ENCODE assay signal across 1 cellular context in the genomic region with DNA sequence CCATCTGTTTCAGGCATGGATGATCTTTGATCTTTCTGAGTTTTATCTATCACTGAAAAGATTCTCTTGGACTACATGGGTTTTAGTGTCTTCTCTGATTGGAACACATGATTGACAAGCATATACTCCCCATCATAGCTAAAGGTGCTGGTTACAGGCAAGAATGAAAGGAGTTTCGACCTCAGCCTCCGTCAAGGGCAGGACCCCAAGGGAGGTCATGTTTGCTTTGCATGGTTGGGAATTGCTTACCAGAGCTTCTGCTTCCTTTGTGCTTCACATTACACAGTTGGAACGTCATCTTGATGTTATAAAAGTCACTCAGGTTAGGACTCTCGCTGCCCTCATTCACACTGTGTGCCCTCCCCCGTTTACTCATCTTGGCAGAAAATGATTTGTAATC.
TF ChIP-seq lines count a peak whose summit lies in the region.

No MANE protein-coding gene starts in this region.

TF ChIP-seq in HepG2, 621 proteins besides CTCF, POLR2A, EP300 and RAD21 (continued from another document and continues in another):
- TF ChIP-seq, protein P1, sequence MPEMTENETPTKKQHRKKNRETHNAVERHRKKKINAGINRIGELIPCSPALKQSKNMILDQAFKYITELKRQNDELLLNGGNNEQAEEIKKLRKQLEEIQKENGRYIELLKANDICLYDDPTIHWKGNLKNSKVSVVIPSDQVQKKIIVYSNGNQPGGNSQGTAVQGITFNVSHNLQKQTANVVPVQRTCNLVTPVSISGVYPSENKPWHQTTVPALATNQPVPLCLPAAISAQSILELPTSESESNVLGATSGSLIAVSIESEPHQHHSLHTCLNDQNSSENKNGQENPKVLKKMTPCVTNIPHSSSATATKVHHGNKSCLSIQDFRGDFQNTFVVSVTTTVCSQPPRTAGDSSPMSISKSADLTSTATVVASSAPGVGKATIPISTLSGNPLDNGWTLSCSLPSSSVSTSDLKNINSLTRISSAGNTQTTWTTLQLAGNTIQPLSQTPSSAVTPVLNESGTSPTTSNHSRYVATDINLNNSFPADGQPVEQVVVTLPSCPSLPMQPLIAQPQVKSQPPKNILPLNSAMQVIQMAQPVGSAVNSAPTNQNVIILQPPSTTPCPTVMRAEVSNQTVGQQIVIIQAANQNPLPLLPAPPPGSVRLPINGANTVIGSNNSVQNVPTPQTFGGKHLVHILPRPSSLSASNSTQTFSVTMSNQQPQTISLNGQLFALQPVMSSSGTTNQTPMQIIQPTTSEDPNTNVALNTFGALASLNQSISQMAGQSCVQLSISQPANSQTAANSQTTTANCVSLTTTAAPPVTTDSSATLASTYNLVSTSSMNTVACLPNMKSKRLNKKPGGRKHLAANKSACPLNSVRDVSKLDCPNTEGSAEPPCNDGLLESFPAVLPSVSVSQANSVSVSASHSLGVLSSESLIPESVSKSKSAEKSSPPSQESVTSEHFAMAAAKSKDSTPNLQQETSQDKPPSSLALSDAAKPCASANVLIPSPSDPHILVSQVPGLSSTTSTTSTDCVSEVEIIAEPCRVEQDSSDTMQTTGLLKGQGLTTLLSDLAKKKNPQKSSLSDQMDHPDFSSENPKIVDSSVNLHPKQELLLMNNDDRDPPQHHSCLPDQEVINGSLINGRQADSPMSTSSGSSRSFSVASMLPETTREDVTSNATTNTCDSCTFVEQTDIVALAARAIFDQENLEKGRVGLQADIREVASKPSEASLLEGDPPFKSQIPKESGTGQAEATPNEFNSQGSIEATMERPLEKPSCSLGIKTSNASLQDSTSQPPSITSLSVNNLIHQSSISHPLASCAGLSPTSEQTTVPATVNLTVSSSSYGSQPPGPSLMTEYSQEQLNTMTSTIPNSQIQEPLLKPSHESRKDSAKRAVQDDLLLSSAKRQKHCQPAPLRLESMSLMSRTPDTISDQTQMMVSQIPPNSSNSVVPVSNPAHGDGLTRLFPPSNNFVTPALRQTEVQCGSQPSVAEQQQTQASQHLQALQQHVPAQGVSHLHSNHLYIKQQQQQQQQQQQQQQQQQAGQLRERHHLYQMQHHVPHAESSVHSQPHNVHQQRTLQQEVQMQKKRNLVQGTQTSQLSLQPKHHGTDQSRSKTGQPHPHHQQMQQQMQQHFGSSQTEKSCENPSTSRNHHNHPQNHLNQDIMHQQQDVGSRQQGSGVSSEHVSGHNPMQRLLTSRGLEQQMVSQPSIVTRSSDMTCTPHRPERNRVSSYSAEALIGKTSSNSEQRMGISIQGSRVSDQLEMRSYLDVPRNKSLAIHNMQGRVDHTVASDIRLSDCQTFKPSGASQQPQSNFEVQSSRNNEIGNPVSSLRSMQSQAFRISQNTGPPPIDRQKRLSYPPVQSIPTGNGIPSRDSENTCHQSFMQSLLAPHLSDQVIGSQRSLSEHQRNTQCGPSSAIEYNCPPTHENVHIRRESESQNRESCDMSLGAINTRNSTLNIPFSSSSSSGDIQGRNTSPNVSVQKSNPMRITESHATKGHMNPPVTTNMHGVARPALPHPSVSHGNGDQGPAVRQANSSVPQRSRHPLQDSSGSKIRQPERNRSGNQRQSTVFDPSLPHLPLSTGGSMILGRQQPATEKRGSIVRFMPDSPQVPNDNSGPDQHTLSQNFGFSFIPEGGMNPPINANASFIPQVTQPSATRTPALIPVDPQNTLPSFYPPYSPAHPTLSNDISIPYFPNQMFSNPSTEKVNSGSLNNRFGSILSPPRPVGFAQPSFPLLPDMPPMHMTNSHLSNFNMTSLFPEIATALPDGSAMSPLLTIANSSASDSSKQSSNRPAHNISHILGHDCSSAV (CRISPR knock-in tag; IDR thresholded peaks at IDR 0.05; ENCODE audit: borderline replicate concordance): no peak
- TF ChIP-seq HMG20A (CRISPR knock-in tag; IDR thresholded peaks at IDR 0.05; ENCODE audit: borderline replicate concordance): peak; percentile 85; the same call in 1 of the 2 replicates
- no peak for TF ChIP-seq SETDB1 (CRISPR knock-in tag; IDR thresholded peaks at IDR 0.05; ENCODE audit: borderline replicate concordance)
- peak; percentile 90 to 91 for TF ChIP-seq NR2F1 (CRISPR knock-in tag; IDR thresholded peaks at IDR 0.05)
- 0 out of 2 replicates have a peak, but pooled peaks have one; percentile 44 for TF ChIP-seq ISL2 (CRISPR knock-in tag; IDR thresholded peaks at IDR 0.05)
- TF ChIP-seq, protein P2, sequence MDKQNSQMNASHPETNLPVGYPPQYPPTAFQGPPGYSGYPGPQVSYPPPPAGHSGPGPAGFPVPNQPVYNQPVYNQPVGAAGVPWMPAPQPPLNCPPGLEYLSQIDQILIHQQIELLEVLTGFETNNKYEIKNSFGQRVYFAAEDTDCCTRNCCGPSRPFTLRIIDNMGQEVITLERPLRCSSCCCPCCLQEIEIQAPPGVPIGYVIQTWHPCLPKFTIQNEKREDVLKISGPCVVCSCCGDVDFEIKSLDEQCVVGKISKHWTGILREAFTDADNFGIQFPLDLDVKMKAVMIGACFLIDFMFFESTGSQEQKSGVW (CRISPR knock-in tag; IDR thresholded peaks at IDR 0.05; ENCODE audit: borderline replicate concordance): no peak
- no peak for TF ChIP-seq ZNF121 (CRISPR knock-in tag; IDR thresholded peaks at IDR 0.05)
- no peak for TF ChIP-seq ZNF766 (CRISPR knock-in tag; IDR thresholded peaks at IDR 0.05; ENCODE audit: borderline replicate concordance)
- TF ChIP-seq YEATS4 (CRISPR knock-in tag; IDR thresholded peaks at IDR 0.05; ENCODE audit: borderline replicate concordance): no peak
- TF ChIP-seq ZSCAN12 (CRISPR knock-in tag; IDR thresholded peaks at IDR 0.05): no peak
- no peak for TF ChIP-seq RELA (CRISPR knock-in tag; IDR thresholded peaks at IDR 0.05)
- TF ChIP-seq MIER3 (CRISPR knock-in tag; IDR thresholded peaks at IDR 0.05; ENCODE audit: borderline replicate concordance): 0 out of 2 replicates have a peak, but pooled peaks have one; percentile 33
- TF ChIP-seq ZNF841 (CRISPR knock-in tag; IDR thresholded peaks at IDR 0.05; ENCODE audit: borderline replicate concordance): no peak
- peak; percentile 73; the same call in 1 of the 2 replicates for TF ChIP-seq HOMEZ (CRISPR knock-in tag; IDR thresholded peaks at IDR 0.05; ENCODE audit: low read depth)
- TF ChIP-seq, protein P3, sequence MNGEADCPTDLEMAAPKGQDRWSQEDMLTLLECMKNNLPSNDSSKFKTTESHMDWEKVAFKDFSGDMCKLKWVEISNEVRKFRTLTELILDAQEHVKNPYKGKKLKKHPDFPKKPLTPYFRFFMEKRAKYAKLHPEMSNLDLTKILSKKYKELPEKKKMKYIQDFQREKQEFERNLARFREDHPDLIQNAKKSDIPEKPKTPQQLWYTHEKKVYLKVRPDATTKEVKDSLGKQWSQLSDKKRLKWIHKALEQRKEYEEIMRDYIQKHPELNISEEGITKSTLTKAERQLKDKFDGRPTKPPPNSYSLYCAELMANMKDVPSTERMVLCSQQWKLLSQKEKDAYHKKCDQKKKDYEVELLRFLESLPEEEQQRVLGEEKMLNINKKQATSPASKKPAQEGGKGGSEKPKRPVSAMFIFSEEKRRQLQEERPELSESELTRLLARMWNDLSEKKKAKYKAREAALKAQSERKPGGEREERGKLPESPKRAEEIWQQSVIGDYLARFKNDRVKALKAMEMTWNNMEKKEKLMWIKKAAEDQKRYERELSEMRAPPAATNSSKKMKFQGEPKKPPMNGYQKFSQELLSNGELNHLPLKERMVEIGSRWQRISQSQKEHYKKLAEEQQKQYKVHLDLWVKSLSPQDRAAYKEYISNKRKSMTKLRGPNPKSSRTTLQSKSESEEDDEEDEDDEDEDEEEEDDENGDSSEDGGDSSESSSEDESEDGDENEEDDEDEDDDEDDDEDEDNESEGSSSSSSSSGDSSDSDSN (CRISPR knock-in tag; IDR thresholded peaks at IDR 0.05): no peak
- TF ChIP-seq MBD4 (IDR thresholded peaks at IDR 0.05; ENCODE audit: borderline replicate concordance, low read length): no peak
- TF ChIP-seq EEA1 (CRISPR knock-in tag; IDR thresholded peaks at IDR 0.05; ENCODE audit: borderline replicate concordance): no peak
- TF ChIP-seq NR0B2 (CRISPR knock-in tag; IDR thresholded peaks at IDR 0.05): no peak
- 0 out of 2 replicates have a peak, but pooled peaks have one; percentile 32 for TF ChIP-seq ZSCAN9 (CRISPR knock-in tag; IDR thresholded peaks at IDR 0.05; ENCODE audit: borderline replicate concordance)
- no peak for TF ChIP-seq MLXIP (CRISPR knock-in tag; IDR thresholded peaks at IDR 0.05; ENCODE audit: borderline replicate concordance)
- TF ChIP-seq CAMTA2 (CRISPR knock-in tag; IDR thresholded peaks at IDR 0.05; ENCODE audit: borderline replicate concordance): no peak
- no peak for TF ChIP-seq ZMYM3 (CRISPR knock-in tag; IDR thresholded peaks at IDR 0.05)
- TF ChIP-seq SMARCE1 (IDR thresholded peaks at IDR 0.05; ENCODE audit: borderline replicate concordance): no peak
- no peak for TF ChIP-seq AFF4 (CRISPR knock-in tag; IDR thresholded peaks at IDR 0.05)
- TF ChIP-seq IRF2 (CRISPR knock-in tag; IDR thresholded peaks at IDR 0.05): peak; percentile 43; the same call in 1 of the 2 replicates
- 0 out of 2 replicates have a peak, but pooled peaks have one; percentile 45 for TF ChIP-seq ARID3A (IDR thresholded peaks at IDR 0.05; ENCODE audit: low read depth, low read length)
- no peak for TF ChIP-seq ZNF879 (CRISPR knock-in tag; IDR thresholded peaks at IDR 0.05)
- TF ChIP-seq HNRNPUL1 (IDR thresholded peaks at IDR 0.05; ENCODE audit: low read depth, low read length): no peak
- TF ChIP-seq HNF4A (CRISPR knock-in tag; IDR thresholded peaks at IDR 0.05): peak; percentile 65
